27 cellular contexts compared by ENCODE assay signal in genomic region chr5:180990889-180991257, GRCh38. TPM values are rescaled to one million over a fixed set of nuclear protein-coding genes. Genes with fewer than 3 reads are reported as not detected.
DNase-seq lines count a peak whose midpoint lies in the region; ATAC-seq, FAIRE-seq and TF ChIP-seq lines count a peak whose summit lies in the region.
"Had no signal": no experiment of that assay in that cellular context is flagged by ENCODE, and none has a peak within 500 bp of the region (broad histone marks: within the 10 kb centered on the region; RNA-seq: fewer than 3 reads in every experiment).

No MANE protein-coding gene starts in this region.

- H3K79me2 ChIP-seq in DOHH2 (ENCODE audit: control insufficient read depth, low read length) (no peaks in the 10 kb centered on the region), OCI-LY1 (ENCODE audit: insufficient read depth, low read length) (no peaks in the 10 kb centered on the region)

- ATAC-seq in left colon = peak; percentile 34
- ATAC-seq in HG03432 (IDR thresholded peaks at IDR 0.05; ENCODE audit: unreplicated experiment) = no peak
- ATAC-seq: PC-3 had no signal

- H3K4me1 ChIP-seq in DOHH2 (ENCODE audit: control insufficient read depth, low read length) = peaks cover 26% of the 10 kb centered on the region
- H3K4me1 ChIP-seq in OCI-LY1 (ENCODE audit: insufficient read depth, low read length, severe bottlenecking) = peaks cover 33% of the 10 kb centered on the region
- H3K4me1 ChIP-seq in small intestine (ENCODE audit: control insufficient read depth in 2 of 2, insufficient read depth in 1 of 2, low read depth in 1 of 2, low read length in 1 of 2) = no peaks in the 10 kb centered on the region

- H4K20me1 ChIP-seq in DOHH2 (ENCODE audit: control insufficient read depth, insufficient read depth, low read depth, low read length) (no peaks in the 10 kb centered on the region), OCI-LY1 (ENCODE audit: insufficient read depth, low read length) (no peaks in the 10 kb centered on the region)

- DNase-seq in left colon (peak in 1 of 2 donors; percentile 54), small intestine (peak; percentile 70), NCI-H1436 treated with DMSO at 0.1 percent for 48 hours (lab: John Stamatoyannopoulos, UW) (no peak)
- DNase-seq in activated effector memory CD4-positive, alpha-beta T cell treated with Interleukin-2 at 50 U/mL for 16 hours = no peak
- DNase-seq: CD4-positive, alpha-beta T cell; COR-L47; DND-41; GOT3; HCEC 1CT; KBM-7; MM.1S; NCI-H1048; NCI-H1417 treated with DMSO at 0.1 percent for 48 hours; NCI-H2029 treated with DMSO at 0.1 percent for 48 hours; NCI-H446; NCI-H526; PC-3; SHP77 treated with DMSO at 0.1 percent for 48 hours had no signal

- H3K9me2 ChIP-seq in DOHH2 (replicated peaks; ENCODE audit: control insufficient read depth, low read length) (no peaks in the 10 kb centered on the region), OCI-LY1 (ENCODE audit: low read depth, low read length) (no peaks in the 10 kb centered on the region)

- no peaks in the 10 kb centered on the region for H3K36me3 ChIP-seq in DOHH2 (ENCODE audit: control insufficient read depth, low read length)
- H3K36me3 ChIP-seq in OCI-LY1 (ENCODE audit: insufficient read depth, low read length) = no peaks in the 10 kb centered on the region
- H3K36me3 ChIP-seq in small intestine (ENCODE audit: control insufficient read depth in 2 of 2, insufficient read depth in 2 of 2, low read length in 2 of 2) = no peaks in the 10 kb centered on the region

- H2AFZ ChIP-seq in OCI-LY1 (ENCODE audit: low read length) = no peak overlapping the region

- H3K4me3 ChIP-seq in DOHH2 (ENCODE audit: low read length) (peak overlapping the region; percentile 61), OCI-LY1 (ENCODE audit: low read depth, low read length, poor library complexity, severe bottlenecking) (peak overlapping the region; percentile 53), small intestine (ENCODE audit: low read depth in 1 of 2, low read length in 2 of 2) (peak overlapping the region in 1 of 2 donors; percentile 74)
- H3K4me3 ChIP-seq: SK-N-MC had no signal

- intact Hi-C loops in left colon (cut with DNase I, micrococcal nuclease) = no loop called here

- H3F3A ChIP-seq in DOHH2 (ENCODE audit: control insufficient read depth, insufficient read depth) (no peaks in the 10 kb centered on the region), OCI-LY1 (ENCODE audit: insufficient read depth, low read length) (no peaks in the 10 kb centered on the region)

- 9 to 55% (median 40%) methylated on average over 4 to 5 of the region's 5 CpGs for WGBS in small intestine, 3 donors

- H3K27ac ChIP-seq in DOHH2 (ENCODE audit: low read depth, low read length) = peak overlapping the region; percentile 48
- H3K27ac ChIP-seq in OCI-LY1 (ENCODE audit: low read depth, low read length, poor library complexity, severe bottlenecking) = peak overlapping the region; percentile 83
- peak overlapping the region; percentile 38 to 47 for H3K27ac ChIP-seq in small intestine (ENCODE audit: low read depth in 1 of 2, low read length in 1 of 2)
- H3K27ac ChIP-seq: RWPE1, SK-N-MC had no signal

- peak overlapping the region; percentile 84 for H3K4me2 ChIP-seq in DOHH2 (ENCODE audit: low read length)
- H3K4me2 ChIP-seq in OCI-LY1 (ENCODE audit: low read length) = peak overlapping the region; percentile 70

- peak overlapping the region; percentile 59; the same call in 1 of the 2 replicates for H3K9ac ChIP-seq in OCI-LY1 (ENCODE audit: low read length)

- TF ChIP-seq CTCF in DOHH2 (IDR thresholded peaks at IDR 0.05; ENCODE audit: low read depth, low read length, poor library complexity, severe bottlenecking) (no peak), OCI-LY1 (IDR thresholded peaks at IDR 0.05; ENCODE audit: low read length) (no peak)

- no peak for FAIRE-seq in small intestine (lab: Jason Lieb, UNC)
- FAIRE-seq: A204.1 had no signal

- H3K27me3 ChIP-seq in DOHH2 (ENCODE audit: control insufficient read depth, low read length) = no peaks in the 10 kb centered on the region
- no peaks in the 10 kb centered on the region for H3K27me3 ChIP-seq in OCI-LY1 (ENCODE audit: insufficient read depth, low read length)
- no peaks in the 10 kb centered on the region for H3K27me3 ChIP-seq in small intestine (ENCODE audit: control insufficient read depth in 2 of 2, insufficient read depth in 2 of 2, low read length in 2 of 2)

- no peaks in the 10 kb centered on the region for H3K9me3 ChIP-seq in DOHH2 (ENCODE audit: control insufficient read depth, insufficient read depth, low read length)
- no peaks in the 10 kb centered on the region for H3K9me3 ChIP-seq in OCI-LY1 (ENCODE audit: low read length)
- H3K9me3 ChIP-seq in small intestine (ENCODE audit: control insufficient read depth, low read depth) = no peaks in the 10 kb centered on the region

RNA-seq across cellular contexts. Expression of gene BTNL3, which starts 2.2 kb away (rescaled TPM):
- total RNA-seq in left colon = 100 to 1,000 TPM in 1 of 2 donors, 10 to 100 TPM in 1; 20.5 to 130 TPM
- polyA plus RNA-seq in small intestine = 100 to 1,000 TPM in 1 of 3 donors, 10 to 100 TPM in 2; 35.6 to 121 (median 83.2) TPM
- total RNA-seq: CD4-positive, alpha-beta T cell; G401; HT1080; PC-3 had no signal
- polyA plus RNA-seq: BJ had no signal

RNA-seq across cellular contexts. Expression of gene BTNL9, which starts 49.2 kb away (rescaled TPM):
- 1 to 10 TPM; 4.1 to 4.9 TPM for total RNA-seq in left colon
- 1 to 10 TPM in 1 of 3 donors, under 1 TPM in 2; 0.27 to 4.5 (median 0.89) TPM for polyA plus RNA-seq in small intestine
- total RNA-seq: CD4-positive, alpha-beta T cell had no signal
- polyA plus RNA-seq: BJ had no signal
